In genomic region chr20:25469558-25469957, GRCh38 we compare ENCODE assay signal across 11 cellular contexts.
DNase-seq lines count a peak whose midpoint lies in the region; ATAC-seq and TF ChIP-seq lines count a peak whose summit lies in the region.
"Had no signal": no experiment of that assay in that cellular context is flagged by ENCODE, and none has a peak within 500 bp of the region (broad histone marks: within the 10 kb centered on the region; RNA-seq: fewer than 3 reads in every experiment).

No MANE protein-coding gene starts in this region.

- H2AFZ ChIP-seq in OCI-LY3 (ENCODE audit: low read depth, low read length) (peak overlapping the region; percentile 68), neural progenitor cell (replicated peaks) (no peak overlapping the region), SK-N-SH (ENCODE audit: low read depth) (no peak overlapping the region)

- peaks cover 3% of the 10 kb centered on the region for H3K4me1 Mint-ChIP-seq in endodermal cell
- H3K4me1 Mint-ChIP-seq in neural progenitor cell = no peaks in the 10 kb centered on the region
- H3K4me1 Mint-ChIP-seq in activated T-helper 2 cell treated with anti-CD3 and anti-CD28 coated beads, Interferon-gamma antibody, Interleukin-2, Interleukin-4, amounts not matched to agents 10 μg/mL and 5 μg/mL and 100 μg/mL, durations not matched to agents 14 hours and 24 hours and 36 hours (ENCODE audit: low read depth) = no peaks in the 10 kb centered on the region

- H3K4me1 ChIP-seq in BLaER1 treated with 17β-estradiol and CSF1 and Interleukin-3, amounts not matched to agents 10 nM and 100 nM = peaks cover 12 to 68% (median 43%) of the 10 kb centered on the region in 10 experiments; a peak in 18 of 20 replicates
- H3K4me1 ChIP-seq in OCI-LY3 (ENCODE audit: low read length) (peaks cover 8% of the 10 kb centered on the region), endodermal cell (ENCODE audit: control insufficient read depth, insufficient read depth, low read length) (no peaks in the 10 kb centered on the region), neural progenitor cell (no peaks in the 10 kb centered on the region), SK-N-SH (ENCODE audit: control insufficient read depth in 1 of 2, insufficient read depth in 2 of 2, low read depth in 1 of 2, low read length in 1 of 2) (peaks cover 0 to 12% of the 10 kb centered on the region in 2 experiments; a peak in 1 of 4 replicates)

- no peaks in the 10 kb centered on the region for H3K27me3 ChIP-seq in BLaER1 treated with 17β-estradiol and CSF1 and Interleukin-3, amounts not matched to agents 10 nM and 100 nM
- H3K27me3 ChIP-seq in OCI-LY3 (ENCODE audit: low read depth, low read length) (no peaks in the 10 kb centered on the region), endodermal cell (ENCODE audit: control insufficient read depth, insufficient read depth, low read length, poor library complexity, severe bottlenecking) (no peaks in the 10 kb centered on the region), neural progenitor cell (no peaks in the 10 kb centered on the region), SK-N-SH (ENCODE audit: insufficient read depth) (no peaks in the 10 kb centered on the region)

- peaks cover 0 to 8% (median 5%) of the 10 kb centered on the region in 11 experiments; a peak in 8 of 22 replicates for H3K9me3 ChIP-seq in BLaER1 treated with 17β-estradiol and CSF1 and Interleukin-3, amounts not matched to agents 10 nM and 100 nM (replicated peaks in 1 of 11)
- H3K9me3 ChIP-seq in OCI-LY3 (ENCODE audit: insufficient read depth, low read length) = no peaks in the 10 kb centered on the region
- no peaks in the 10 kb centered on the region for H3K9me3 ChIP-seq in endodermal cell (ENCODE audit: control insufficient read depth, low read length)
- no peaks in the 10 kb centered on the region for H3K9me3 ChIP-seq in neural progenitor cell (ENCODE audit: low read depth)
- no peaks in the 10 kb centered on the region for H3K9me3 ChIP-seq in SK-N-SH

- H3K9me2 ChIP-seq in SK-N-SH = no peaks in the 10 kb centered on the region

- no peak overlapping the region for H3K4me3 ChIP-seq in BLaER1 treated with 17β-estradiol and CSF1 and Interleukin-3, amounts not matched to agents 10 nM and 100 nM
- H3K4me3 ChIP-seq in OCI-LY3 (ENCODE audit: low read length) (peak overlapping the region; percentile 70), endodermal cell (ENCODE audit: low read length) (no peak overlapping the region), neural progenitor cell (no peak overlapping the region), SK-N-SH (ENCODE audit: low read depth in 2 of 2, low read length in 1 of 2) (no peak overlapping the region)
- H3K4me3 ChIP-seq: SK-N-MC had no signal

- H3K36me3 Mint-ChIP-seq in endodermal cell (ENCODE audit: low read depth) = peaks cover 72% of the 10 kb centered on the region
- H3K36me3 Mint-ChIP-seq in neural progenitor cell = peaks cover 43% of the 10 kb centered on the region
- H3K36me3 Mint-ChIP-seq in activated T-helper 2 cell treated with anti-CD3 and anti-CD28 coated beads, Interferon-gamma antibody, Interleukin-2, Interleukin-4, amounts not matched to agents 10 μg/mL and 5 μg/mL and 100 μg/mL, durations not matched to agents 14 hours and 24 hours and 36 hours (ENCODE audit: low read depth) = no peaks in the 10 kb centered on the region

- TF ChIP-seq RAD21 in SK-N-SH (IDR thresholded peaks at IDR 0.05; ENCODE audit: low read length) = no peak

- CTCF ChIA-PET in SK-N-SH (lab: Yijun Ruan, JAX) = interaction anchor here (0.8 to 1.5 kb wide), 2 partner anchors 12 to 105 kb away, joined by 3 to 5 read pairs; no protein-coding TSS in a partner anchor

- peak overlapping the region in 10 of 11 experiments; percentile 6 to 72 (median 59); a peak in 18 of 22 replicates for H3K4me2 ChIP-seq in BLaER1 treated with 17β-estradiol and CSF1 and Interleukin-3, amounts not matched to agents 10 nM and 100 nM
- H3K4me2 ChIP-seq in OCI-LY3 (ENCODE audit: low read length) (peak overlapping the region; percentile 80), neural progenitor cell (no peak overlapping the region), SK-N-SH (no peak overlapping the region)

- TF ChIP-seq EP300 in SK-N-SH (IDR thresholded peaks at IDR 0.05; ENCODE audit: borderline replicate concordance in 1 of 2, low read depth in 1 of 2, low read length in 1 of 2) = no peak

- H3K27ac Mint-ChIP-seq in endodermal cell (peak overlapping the region; percentile 69), neural progenitor cell (peak overlapping the region; percentile 6)
- H3K27ac Mint-ChIP-seq in activated T-helper 2 cell treated with anti-CD3 and anti-CD28 coated beads, Interferon-gamma antibody, Interleukin-2, Interleukin-4, amounts not matched to agents 10 μg/mL and 5 μg/mL and 100 μg/mL, durations not matched to agents 14 hours and 24 hours and 36 hours = no peak overlapping the region
- H3K27ac Mint-ChIP-seq: HFFc6 had no signal

- H3K27me3 Mint-ChIP-seq in endodermal cell (ENCODE audit: insufficient read depth) (no peaks in the 10 kb centered on the region), neural progenitor cell (ENCODE audit: insufficient read depth, low read depth) (no peaks in the 10 kb centered on the region)
- H3K27me3 Mint-ChIP-seq in activated T-helper 2 cell treated with anti-CD3 and anti-CD28 coated beads, Interferon-gamma antibody, Interleukin-2, Interleukin-4, amounts not matched to agents 10 μg/mL and 5 μg/mL and 100 μg/mL, durations not matched to agents 14 hours and 24 hours and 36 hours (ENCODE audit: low read depth) = no peaks in the 10 kb centered on the region

- peak overlapping the region in 3 of 11 experiments; percentile 15 to 38 (median 29); a peak in 4 of 22 replicates for H3K27ac ChIP-seq in BLaER1 treated with 17β-estradiol and CSF1 and Interleukin-3, amounts not matched to agents 10 nM and 100 nM
- H3K27ac ChIP-seq in OCI-LY3 (ENCODE audit: low read length) (no peak overlapping the region), endodermal cell (ENCODE audit: low read depth, low read length) (no peak overlapping the region), neural progenitor cell (no peak overlapping the region), SK-N-SH (ENCODE audit: low read depth in 2 of 2, low read length in 1 of 2) (no peak overlapping the region)
- H3K27ac ChIP-seq: SK-N-MC had no signal

- intact Hi-C loops in activated T-helper 2 cell treated with anti-CD3 and anti-CD28 coated beads, Interferon-gamma antibody, Interleukin-2, Interleukin-4, amounts not matched to agents 10 μg/mL and 5 μg/mL and 100 μg/mL, durations not matched to agents 14 hours and 24 hours and 36 hours (cut with micrococcal nuclease) = no loop called here

- no peak for ATAC-seq in HG02970 (IDR thresholded peaks at IDR 0.05; ENCODE audit: low FRiP score, unreplicated experiment)

- H3K36me3 ChIP-seq in BLaER1 treated with 17β-estradiol and CSF1 and Interleukin-3, amounts not matched to agents 10 nM and 100 nM = peaks cover 0 to 62% (median 34%) of the 10 kb centered on the region in 11 experiments; a peak in 15 of 22 replicates
- H3K36me3 ChIP-seq in OCI-LY3 (replicated peaks; ENCODE audit: low read depth, low read length) = no peaks in the 10 kb centered on the region
- H3K36me3 ChIP-seq in endodermal cell (ENCODE audit: control insufficient read depth, insufficient read depth, low read length) = peaks cover 78% of the 10 kb centered on the region
- H3K36me3 ChIP-seq in neural progenitor cell = no peaks in the 10 kb centered on the region
- peaks cover 9 to 37% of the 10 kb centered on the region in 2 experiments for H3K36me3 ChIP-seq in SK-N-SH (replicated peaks in 1 of 2; ENCODE audit: control insufficient read depth in 1 of 2, insufficient read depth in 2 of 2, low read length in 1 of 2)

- H3K9me3 Mint-ChIP-seq in endodermal cell (no peaks in the 10 kb centered on the region), neural progenitor cell (no peaks in the 10 kb centered on the region)
- no peaks in the 10 kb centered on the region for H3K9me3 Mint-ChIP-seq in activated T-helper 2 cell treated with anti-CD3 and anti-CD28 coated beads, Interferon-gamma antibody, Interleukin-2, Interleukin-4, amounts not matched to agents 10 μg/mL and 5 μg/mL and 100 μg/mL, durations not matched to agents 14 hours and 24 hours and 36 hours
- H3K9me3 Mint-ChIP-seq: HFFc6 had no signal

- 95 to 97% methylated on average over 10 to 13 of the region's 13 CpGs for WGBS in endodermal cell (ENCODE audit: insufficient coverage in 1 of 2, insufficient read length in 1 of 2), 2 experiments
- 100% methylated on average over 4 of the region's 13 CpGs for WGBS in SK-N-SH (ENCODE audit: low lambda C conversion rate)

- H3K9ac ChIP-seq in BLaER1 treated with 17β-estradiol and CSF1 and Interleukin-3, amounts not matched to agents 10 nM and 100 nM = 0 out of 22 replicates have a peak overlapping the region, but pooled peaks of 1 of the 11 experiments have one; percentile 15
- no peak overlapping the region for H3K9ac ChIP-seq in OCI-LY3 (ENCODE audit: low read length)
- H3K9ac ChIP-seq in endodermal cell (ENCODE audit: extremely low read depth, low read length, poor library complexity, severe bottlenecking) = no peak overlapping the region
- no peak overlapping the region for H3K9ac ChIP-seq in neural progenitor cell
- H3K9ac ChIP-seq in SK-N-SH = no peak overlapping the region

- no peak overlapping the region for H3K4me3 Mint-ChIP-seq in endodermal cell
- no peak overlapping the region for H3K4me3 Mint-ChIP-seq in neural progenitor cell
- no peak overlapping the region for H3K4me3 Mint-ChIP-seq in activated T-helper 2 cell treated with anti-CD3 and anti-CD28 coated beads, Interferon-gamma antibody, Interleukin-2, Interleukin-4, amounts not matched to agents 10 μg/mL and 5 μg/mL and 100 μg/mL, durations not matched to agents 14 hours and 24 hours and 36 hours (ENCODE audit: low read depth)
- H3K4me3 Mint-ChIP-seq: HFFc6 had no signal

- no peaks in the 10 kb centered on the region for H3F3A ChIP-seq in neural progenitor cell (ENCODE audit: low read depth)
- no peaks in the 10 kb centered on the region for H3F3A ChIP-seq in SK-N-SH (replicated peaks; ENCODE audit: insufficient read depth)

- TF ChIP-seq CTCF in OCI-LY3 (IDR thresholded peaks at IDR 0.05; ENCODE audit: low read depth, low read length) (no peak), endodermal cell (conservative IDR thresholded peaks at IDR 0.05) (no peak), neural progenitor cell (IDR thresholded peaks at IDR 0.05) (no peak), SK-N-SH (IDR thresholded peaks at IDR 0.05) (no peak)

- no peaks in the 10 kb centered on the region for H3K79me2 ChIP-seq in OCI-LY3 (ENCODE audit: low read length)
- no peaks in the 10 kb centered on the region for H3K79me2 ChIP-seq in neural progenitor cell (ENCODE audit: low read depth)
- H3K79me2 ChIP-seq in SK-N-SH (ENCODE audit: insufficient read depth) = 0 out of 2 replicates have a peak, but pooled peaks cover 10% of the 10 kb centered on the region

- peaks cover 0 to 11% (median 0%) of the 10 kb centered on the region in 11 experiments; a peak in 2 of 22 replicates for H4K20me1 ChIP-seq in BLaER1 treated with 17β-estradiol and CSF1 and Interleukin-3, amounts not matched to agents 10 nM and 100 nM
- no peaks in the 10 kb centered on the region for H4K20me1 ChIP-seq in OCI-LY3 (ENCODE audit: insufficient read depth, low read length)
- H4K20me1 ChIP-seq in neural progenitor cell (ENCODE audit: low read depth) = no peaks in the 10 kb centered on the region
- no peaks in the 10 kb centered on the region for H4K20me1 ChIP-seq in SK-N-SH (ENCODE audit: insufficient read depth)

- POLR2A ChIA-PET in SK-N-SH (lab: Yijun Ruan, JAX) = no interaction called here

- DNase-seq in endodermal cell (no peak), neural progenitor cell (ENCODE audit: low spot score) (no peak), SK-N-SH (no peak)
- no peak for DNase-seq in activated T-helper 2 cell treated with anti-CD3 and anti-CD28 coated beads, Interferon-gamma antibody, Interleukin-2, Interleukin-4, amounts not matched to agents 10 μg/mL and 5 μg/mL and 100 μg/mL, durations not matched to agents 14 hours and 24 hours and 36 hours (ENCODE audit: low spot score)
- DNase-seq: DMS79, HFFc6, NCI-H2029 treated with DMSO at 0.1 percent for 48 hours had no signal

Comparison
In these comparisons a context has a peak if more than half of its experiments do, and no peak if none do; other contexts are left out.
1. H3K4me2 ChIP-seq: peak in BLaER1 treated with 17β-estradiol and CSF1 and Interleukin-3, amounts not matched to agents 10 nM and 100 nM (10 of 11) and OCI-LY3 (single experiment); none in neural progenitor cell (single experiment) and SK-N-SH (single experiment).